In the genomic region with DNA sequence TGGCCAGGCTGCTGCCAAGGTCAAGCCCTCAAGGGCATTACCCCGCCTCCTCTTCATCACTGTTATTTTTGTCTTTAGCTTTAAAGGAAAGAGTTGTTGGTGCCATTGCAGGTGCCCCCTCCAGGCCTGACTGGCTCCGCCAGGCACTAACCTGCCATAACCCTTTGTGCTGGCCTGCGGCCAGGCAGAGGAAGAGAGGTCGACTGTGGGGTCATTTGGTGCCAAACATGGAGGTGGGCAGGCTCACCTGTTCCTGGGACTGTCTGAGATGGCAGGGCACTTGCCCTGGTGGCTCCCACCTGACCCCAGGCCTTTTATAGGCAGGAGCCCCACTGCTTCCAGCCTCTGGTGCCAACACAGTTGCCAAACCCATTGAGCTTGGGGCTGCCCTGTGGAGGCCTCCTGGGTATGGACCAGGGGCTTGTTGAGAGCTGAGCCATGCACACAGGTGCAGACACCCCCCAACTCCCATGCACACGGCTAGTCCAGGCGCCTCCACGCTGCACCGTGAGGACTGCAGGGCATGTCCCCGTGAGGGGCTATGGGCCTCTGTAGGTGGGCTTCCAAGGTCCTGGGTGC, we compare ENCODE assay signal across 21 cellular contexts. TPM values are rescaled to one million over a fixed set of nuclear protein-coding genes. Genes with fewer than 3 reads are reported as not detected.
DNase-seq lines count a peak whose midpoint lies in the region; ATAC-seq and TF ChIP-seq lines count a peak whose summit lies in the region.
"Had no signal": no experiment of that assay in that cellular context is flagged by ENCODE, and none has a peak within 500 bp of the region (broad histone marks: within the 10 kb centered on the region; RNA-seq: fewer than 3 reads in every experiment).

No MANE protein-coding gene starts in this region.

- TF ChIP-seq POLR2A in adrenal gland (IDR thresholded peaks at IDR 0.05) (no peak), stomach (IDR thresholded peaks at IDR 0.05) (no peak)

- ATAC-seq in Right ventricle myocardium superior (ENCODE audit: poor library complexity): no peak
- peak; percentile 3 for ATAC-seq in left colon
- ATAC-seq in GM18520 (IDR thresholded peaks at IDR 0.05; ENCODE audit: unreplicated experiment): no peak
- ATAC-seq: activated CD4-positive, alpha-beta T cell treated with anti-CD3 and anti-CD28 coated beads for 36 hours; activated CD8-positive, alpha-beta memory T cell treated with anti-CD3 and anti-CD28 coated beads, Interleukin-2, amount 10 ng/mL, durations not matched to agents 7 days and 5 days; HCT116; K562 had no signal

- H3K27me3 ChIP-seq in adrenal gland (no peaks in the 10 kb centered on the region), stomach (no peaks in the 10 kb centered on the region)
- H3K27me3 ChIP-seq: heart right ventricle, neural progenitor cell, vagina had no signal

- H3K36me3 ChIP-seq in adrenal gland (replicated peaks in 1 of 2) (no peaks in the 10 kb centered on the region), stomach (peaks cover 0 to 14% (median 6%) of the 10 kb centered on the region in 4 donors)
- H3K36me3 ChIP-seq: neural progenitor cell, vagina had no signal

- H3K4me1 ChIP-seq in adrenal gland (replicated peaks in 1 of 2) (peaks cover 13 to 15% of the 10 kb centered on the region in 2 donors), stomach (peaks cover 22 to 31% (median 28%) of the 10 kb centered on the region in 4 donors)
- H3K4me1 ChIP-seq: neural progenitor cell had no signal

- 70 to 77% (median 73%) methylated on average over 8 to 9 of the region's 9 CpGs for WGBS in adrenal gland, 4 donors
- 42 to 61% (median 57%) methylated on average over 3 to 9 of the region's 9 CpGs for WGBS in stomach, 5 donors

- in situ Hi-C loops in G401 (cut with HindIII; ENCODE audit: low sequenced_read_pairs): no loop called here

- intact Hi-C loops in Right ventricle myocardium superior (cut with DNase I): no loop called here
- intact Hi-C loops in cardiac septum (cut with DNase I): loop anchor here (2.0 kb wide), 1 partner anchor 152 kb away; no protein-coding TSS in a partner anchor
- intact Hi-C loops in adrenal gland (cut with DNase I): loop anchor here in 1 of 2 donors (5.0 kb wide), 1 partner anchor 152 kb away; no protein-coding TSS in a partner anchor
- intact Hi-C loops in left colon (cut with DNase I, micrococcal nuclease): loop anchor here in 1 of 2 donors (10.0 kb wide), 1 partner anchor 150 kb away; no protein-coding TSS in a partner anchor
- intact Hi-C loops in stomach (cut with DNase I; ENCODE audit: low total_unique reads): loop anchor here (10.0 kb wide), 1 partner anchor 150 kb away; no protein-coding TSS in a partner anchor

- no peak for TF ChIP-seq EP300 in stomach (IDR thresholded peaks at IDR 0.05)

- no peaks in the 10 kb centered on the region for H3K9me3 ChIP-seq in adrenal gland (replicated peaks in 1 of 3)
- H3K9me3 ChIP-seq in stomach: no peaks in the 10 kb centered on the region
- H3K9me3 ChIP-seq: heart right ventricle, mucosa of descending colon, vagina had no signal

- TF ChIP-seq CTCF in adrenal gland (IDR thresholded peaks at IDR 0.05): no peak
- no peak for TF ChIP-seq CTCF in stomach (IDR thresholded peaks at IDR 0.05)

- DNase-seq in Right ventricle myocardium superior (peak; percentile 41), cardiac septum (ENCODE audit: low spot score) (no peak), adrenal gland (peak in 4 of 7 donors; percentile 15 to 26 (median 18)), left colon (peak in 1 of 2 donors; percentile 22), stomach (peak; percentile 42), G401 (ENCODE audit: low spot score) (no peak)
- DNase-seq in stimulated activated CD4-positive, alpha-beta T cell treated with anti-CD3 and anti-CD28 coated beads, Interleukin-1b, Interleukin-23, amount 100 ng/mL, for 48 hours: no peak
- DNase-seq: anterior cingulate cortex; CD8-positive, alpha-beta memory T cell; MV-4-11; PC-9; T-helper 9 cell had no signal

- H3K27ac ChIP-seq in adrenal gland: no peak overlapping the region
- peak overlapping the region; percentile 1 to 64 (median 26) for H3K27ac ChIP-seq in stomach
- H3K27ac ChIP-seq: neural progenitor cell, PC-9, vagina had no signal

- H3K4me3 ChIP-seq in adrenal gland: no peak overlapping the region
- no peak overlapping the region for H3K4me3 ChIP-seq in stomach
- H3K4me3 ChIP-seq: K562, mucosa of descending colon, neural progenitor cell, PC-9, vagina had no signal

RNA-seq across cellular contexts. Expression of a gene that starts 29.4 kb away (rescaled TPM):
- total RNA-seq in Right ventricle myocardium superior (0.13 TPM), cardiac septum (0.51 TPM), adrenal gland (1 to 10 TPM in 1 of 8 donors, under 1 TPM in 4, not detected in 3; 0.30 to 1.9 (median 0.50) TPM), left colon (1 to 10 TPM in 1 of 2 donors, not detected in 1; 2.2 TPM), stomach (1 to 10 TPM in 1 of 5 donors, under 1 TPM in 1, not detected in 3; 0.14 to 2.6 TPM)
- polyA plus RNA-seq in adrenal gland (1 to 10 TPM in 1 of 3 donors, under 1 TPM in 2; 0.37 to 1.0 (median 0.64) TPM), stomach (1 to 10 TPM in 1 of 3 donors, under 1 TPM in 1, not detected in 1; 0.70 to 1.7 TPM)
- total RNA-seq in G401 (2014; rRNA removed; shearing (Covaris generic)): not detected in 2 replicates
- total RNA-seq: activated CD4-positive, alpha-beta T cell treated with anti-CD3 and anti-CD28 coated beads for 36 hours; activated CD8-positive, alpha-beta memory T cell treated with anti-CD3 and anti-CD28 coated beads, Interleukin-2, amount 10 ng/mL, durations not matched to agents 7 days and 5 days; PC-9; vagina had no signal
- polyA plus RNA-seq: CD8-positive, alpha-beta memory T cell; K562 had no signal

RNA-seq across cellular contexts. Expression of a gene that starts 30.2 kb away (rescaled TPM):
- 9.5 TPM for total RNA-seq in Right ventricle myocardium superior
- total RNA-seq in cardiac septum: 19.2 TPM
- 10 to 100 TPM; 13.8 to 25.1 (median 19.0) TPM for total RNA-seq in adrenal gland
- polyA plus RNA-seq in adrenal gland: 10 to 100 TPM in 2 of 3 donors, 1 to 10 TPM in 1; 2.8 to 29.4 (median 13.0) TPM
- total RNA-seq in left colon: 10 to 100 TPM; 76.4 to 89.3 TPM
- 100 to 1,000 TPM in 1 of 5 donors, 10 to 100 TPM in 4; 12.7 to 483 (median 46.1) TPM for total RNA-seq in stomach
- polyA plus RNA-seq in stomach: 10 to 100 TPM in 2 of 3 donors, 1 to 10 TPM in 1; 9.6 to 15.4 (median 13.2) TPM
- 10.6 and 14.4 TPM in 2 replicates for total RNA-seq in G401 (2014; rRNA removed; shearing (Covaris generic))
- polyA plus RNA-seq: CD8-positive, alpha-beta memory T cell had no signal

Comparison
In these comparisons a context has a peak if more than half of its experiments do, and no peak if none do; other contexts are left out.
1. DNase-seq: peak in Right ventricle myocardium superior (single experiment), adrenal gland (4 of 7) and stomach (single experiment); none in cardiac septum (single experiment), stimulated activated CD4-positive, alpha-beta T cell treated with anti-CD3 and anti-CD28 coated beads, Interleukin-1b, Interleukin-23, amount 100 ng/mL, for 48 hours (single experiment) and G401 (single experiment).
2. H3K27ac ChIP-seq: peak in stomach (5 of 5); none in adrenal gland (0 of 5).